14 cellular contexts compared by ENCODE assay signal in genomic region chr2:30162821-30163220, GRCh38.
"Had no signal": no experiment of that assay in that cellular context is flagged by ENCODE, and none has a peak within 500 bp of the region (broad histone marks: within the 10 kb centered on the region; RNA-seq: fewer than 3 reads in every experiment).

No MANE protein-coding gene starts in this region.

- H3K4me3 Mint-ChIP-seq: activated B cell treated with CpG ODN at 0.5 μM for 24 hours; activated CD4-positive, alpha-beta T cell treated with anti-CD3 and anti-CD28 coated beads, Interleukin-2, amount 10 ng/mL, durations not matched to agents 7 days and 5 days; T-helper 1 cell treated with Interleukin-12 subunit alpha and Interleukin-12 subunit beta and Interleukin-4 antibody, amounts not matched to agents 30 μg/mL and 1 μg/mL, for 36 hours had no signal

- H3K27me3 ChIP-seq: brain microvascular endothelial cell, pancreas, spleen, tibial nerve had no signal

- DNase-seq: activated B cell treated with CpG ODN at 0.5 μM for 24 hours; activated CD4-positive, alpha-beta T cell treated with anti-CD3 and anti-CD28 coated beads, Interleukin-2, amount 10 ng/mL, durations not matched to agents 7 days and 5 days; activated effector memory CD4-positive, alpha-beta T cell treated with Interleukin-2 at 50 U/mL for 16 hours; brain microvascular endothelial cell; effector CD8-positive, alpha-beta T cell; foreskin melanocyte; pancreas; spleen; stimulated activated CD4-positive, alpha-beta T cell treated with anti-CD3 and anti-CD28 coated beads, Interleukin-1b, Interleukin-23, amount 100 ng/mL, for 48 hours; substantia nigra had no signal

- H3K27ac ChIP-seq: brain microvascular endothelial cell, pancreas, spleen, tibial nerve had no signal

- H3K9me3 Mint-ChIP-seq: activated B cell treated with CpG ODN at 0.5 μM for 24 hours; activated CD4-positive, alpha-beta T cell treated with anti-CD3 and anti-CD28 coated beads, Interleukin-2, amount 10 ng/mL, durations not matched to agents 7 days and 5 days; activated naive CD4-positive, alpha-beta T cell treated with anti-CD3 and anti-CD28 coated beads, Interleukin-2, amount 50 U/mL, for 72 hours; T-helper 1 cell treated with Interleukin-12 subunit alpha and Interleukin-12 subunit beta and Interleukin-4 antibody, amounts not matched to agents 30 μg/mL and 1 μg/mL, for 36 hours had no signal

- H3K9me3 ChIP-seq: pancreas, spleen, tibial nerve had no signal

- ATAC-seq: activated naive CD4-positive, alpha-beta T cell treated with anti-CD3 and anti-CD28 coated beads, Interleukin-2, amount 50 U/mL, for 72 hours; pancreas; sciatic nerve had no signal

- H3K27ac Mint-ChIP-seq: activated CD4-positive, alpha-beta T cell treated with anti-CD3 and anti-CD28 coated beads, Interleukin-2, amount 10 ng/mL, durations not matched to agents 7 days and 5 days; activated naive CD4-positive, alpha-beta T cell treated with anti-CD3 and anti-CD28 coated beads, Interleukin-2, amount 50 U/mL, for 72 hours; T-helper 1 cell treated with Interleukin-12 subunit alpha and Interleukin-12 subunit beta and Interleukin-4 antibody, amounts not matched to agents 30 μg/mL and 1 μg/mL, for 36 hours had no signal

- H3K4me3 ChIP-seq: pancreas, spleen, tibial nerve had no signal

- H3K27me3 Mint-ChIP-seq: activated B cell treated with CpG ODN at 0.5 μM for 24 hours; activated CD4-positive, alpha-beta T cell treated with anti-CD3 and anti-CD28 coated beads, Interleukin-2, amount 10 ng/mL, durations not matched to agents 7 days and 5 days had no signal
